ENCODE assay signal across 25 cellular contexts in the genomic region with DNA sequence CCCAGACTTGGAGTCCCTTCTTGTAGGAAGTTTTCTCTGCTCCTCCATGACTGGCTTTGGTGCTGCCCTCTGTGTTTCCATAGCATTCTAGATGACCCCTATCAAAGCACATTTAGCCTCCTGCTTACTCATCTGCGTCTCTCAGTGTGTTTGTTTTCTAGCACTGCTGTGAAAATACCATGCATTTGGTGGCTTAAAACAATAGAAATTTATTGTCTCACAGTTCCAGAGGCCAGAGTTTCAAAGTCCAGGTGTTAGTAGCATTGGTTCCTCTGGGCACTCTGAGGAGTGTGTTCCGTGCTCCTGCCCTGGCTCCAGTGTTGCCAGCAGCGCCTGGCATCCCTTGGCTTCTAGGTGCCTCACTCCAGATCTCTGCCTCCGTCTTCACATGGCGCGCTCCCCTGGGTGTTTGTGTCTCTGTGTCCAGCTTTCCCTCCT.
A peak's percentile ranks its signal among the peaks of the same experiment; 100 is the strongest.
DNase-seq lines count a peak whose midpoint lies in the region; ATAC-seq and TF ChIP-seq lines count a peak whose summit lies in the region.
"Had no signal": no experiment of that assay in that cellular context is flagged by ENCODE, and none has a peak within 500 bp of the region (broad histone marks: within the 10 kb centered on the region; RNA-seq: fewer than 3 reads in every experiment).

No MANE protein-coding gene starts in this region.

- no peaks in the 10 kb centered on the region for H3K79me2 ChIP-seq in hepatocyte

- CTCF ChIA-PET in activated CD8-positive, alpha-beta T cell treated with anti-CD3 and anti-CD28 coated beads, Interleukin-2, amount 10 ng/mL, durations not matched to agents 7 days and 5 days (lab: Charles Lee) = no interaction called here

- no peak for TF ChIP-seq CTCF in astrocyte of the spinal cord (IDR thresholded peaks at IDR 0.05; ENCODE audit: low read depth, low read length)
- TF ChIP-seq CTCF in hepatocyte (IDR thresholded peaks at IDR 0.05; ENCODE audit: poor library complexity) = no peak
- no peak for TF ChIP-seq CTCF in GM10266 (IDR thresholded peaks at IDR 0.05; ENCODE audit: control insufficient read depth, insufficient read depth, low read depth, missing control alignments)

- no peaks in the 10 kb centered on the region for H3K4me1 Mint-ChIP-seq in activated CD8-positive, alpha-beta T cell treated with anti-CD3 and anti-CD28 coated beads, Interleukin-2, amount 10 ng/mL, durations not matched to agents 7 days and 5 days (ENCODE audit: low read depth)

- H3K4me3 ChIP-seq in astrocyte of the spinal cord (ENCODE audit: low read depth, low read length) (no peak overlapping the region), hepatocyte (no peak overlapping the region)
- H3K4me3 ChIP-seq: left lung, upper lobe of right lung had no signal

- no peaks in the 10 kb centered on the region for H3K27me3 Mint-ChIP-seq in activated CD8-positive, alpha-beta T cell treated with anti-CD3 and anti-CD28 coated beads, Interleukin-2, amount 10 ng/mL, durations not matched to agents 7 days and 5 days (ENCODE audit: low read depth)

- H3K4me2 ChIP-seq in hepatocyte = no peak overlapping the region

- POLR2A ChIA-PET in activated CD8-positive, alpha-beta T cell treated with anti-CD3 and anti-CD28 coated beads, Interleukin-2, amount 10 ng/mL, durations not matched to agents 7 days and 5 days (lab: Charles Lee) = no interaction called here

- peaks cover 14% of the 10 kb centered on the region for H3K4me1 ChIP-seq in hepatocyte (ENCODE audit: insufficient read depth)
- H3K4me1 ChIP-seq: upper lobe of right lung had no signal

- DNase-seq in M059J (ENCODE audit: low read depth) (peak; percentile 8), astrocyte of the spinal cord (ENCODE audit: low read depth, low spot score) (peak; percentile 42), hepatocyte (ENCODE audit: low spot score) (peak; percentile 38), renal cortical epithelial cell (ENCODE audit: low read depth) (peak; percentile 3), GM10266 (ENCODE audit: extremely low spot score) (no peak), C1 segment of cervical spinal cord (lab: John Stamatoyannopoulos, UW) (no peak)
- no peak for DNase-seq in activated CD8-positive, alpha-beta T cell treated with anti-CD3 and anti-CD28 coated beads, Interleukin-2, amount 10 ng/mL, durations not matched to agents 7 days and 5 days
- DNase-seq: activated CD4-positive, alpha-beta memory T cell treated with anti-CD3 and anti-CD28 coated beads for 36 hours; activated CD4-positive, CD25-positive, alpha-beta regulatory T cell; activated gamma-delta T cell; activated T-cell treated with anti-CD3 and anti-CD28 coated beads for 4 hours; CD4-positive, alpha-beta T cell; DMS 273 treated with DMSO at 0.1 percent for 48 hours; effector memory CD8-positive, alpha-beta T cell; glutamatergic neuron; left lung; NCI-H1417; NCI-H2081 treated with DMSO at 0.1 percent for 48 hours; posterior cingulate gyrus; SIG-M5; SW 1271; T1000; upper lobe of right lung had no signal

- H3K9me3 Mint-ChIP-seq in activated CD8-positive, alpha-beta T cell treated with anti-CD3 and anti-CD28 coated beads, Interleukin-2, amount 10 ng/mL, durations not matched to agents 7 days and 5 days (ENCODE audit: insufficient read depth) = no peaks in the 10 kb centered on the region
- H3K9me3 Mint-ChIP-seq: activated CD4-positive, alpha-beta memory T cell treated with anti-CD3 and anti-CD28 coated beads for 36 hours; CD4-positive, alpha-beta T cell; effector memory CD8-positive, alpha-beta T cell had no signal

- peak overlapping the region; percentile 73 for H3K27ac ChIP-seq in hepatocyte
- H3K27ac ChIP-seq: left lung, upper lobe of right lung had no signal

- no peak overlapping the region for H3K27ac Mint-ChIP-seq in activated CD8-positive, alpha-beta T cell treated with anti-CD3 and anti-CD28 coated beads, Interleukin-2, amount 10 ng/mL, durations not matched to agents 7 days and 5 days
- H3K27ac Mint-ChIP-seq: activated CD4-positive, alpha-beta memory T cell treated with anti-CD3 and anti-CD28 coated beads for 36 hours; CD4-positive, alpha-beta T cell; effector memory CD8-positive, alpha-beta T cell had no signal

- in situ Hi-C loops in astrocyte of the spinal cord (cut with HindIII; ENCODE audit: low sequenced_read_pairs) = no loop called here

- no peak overlapping the region for H3K4me3 Mint-ChIP-seq in activated CD8-positive, alpha-beta T cell treated with anti-CD3 and anti-CD28 coated beads, Interleukin-2, amount 10 ng/mL, durations not matched to agents 7 days and 5 days
- H3K4me3 Mint-ChIP-seq: activated CD4-positive, alpha-beta memory T cell treated with anti-CD3 and anti-CD28 coated beads for 36 hours; brain; CD4-positive, alpha-beta T cell; effector memory CD8-positive, alpha-beta T cell had no signal

- no peaks in the 10 kb centered on the region for H3K27me3 ChIP-seq in hepatocyte
- H3K27me3 ChIP-seq: left lung, upper lobe of right lung had no signal

- H2AFZ ChIP-seq in hepatocyte = no peak overlapping the region

- H3K9me3 ChIP-seq in hepatocyte (ENCODE audit: low read depth) = no peaks in the 10 kb centered on the region
- H3K9me3 ChIP-seq: left lung, upper lobe of right lung had no signal

- H3K36me3 Mint-ChIP-seq in activated CD8-positive, alpha-beta T cell treated with anti-CD3 and anti-CD28 coated beads, Interleukin-2, amount 10 ng/mL, durations not matched to agents 7 days and 5 days (ENCODE audit: low read depth) = no peaks in the 10 kb centered on the region
- H3K36me3 Mint-ChIP-seq: activated CD4-positive, alpha-beta memory T cell treated with anti-CD3 and anti-CD28 coated beads for 36 hours had no signal

- no peaks in the 10 kb centered on the region for H3K36me3 ChIP-seq in hepatocyte (replicated peaks; ENCODE audit: insufficient read depth, low read depth)
- H3K36me3 ChIP-seq: left lung, upper lobe of right lung had no signal

- H4K20me1 ChIP-seq in hepatocyte (ENCODE audit: insufficient read depth, poor library complexity, severe bottlenecking) = no peaks in the 10 kb centered on the region

- WGBS in hepatocyte (ENCODE audit: low lambda C conversion rate, missing lambda C conversion rate) = 80% methylated on average over 6 of the region's 6 CpGs

- no peaks in the 10 kb centered on the region for H3K9me2 ChIP-seq in hepatocyte (replicated peaks; ENCODE audit: insufficient read depth)

- no peak for ATAC-seq in GM21360 (IDR thresholded peaks at IDR 0.05; ENCODE audit: unreplicated experiment)
- ATAC-seq in activated CD8-positive, alpha-beta T cell treated with anti-CD3 and anti-CD28 coated beads, Interleukin-2, amount 10 ng/mL, durations not matched to agents 7 days and 5 days = no peak
- ATAC-seq: effector memory CD8-positive, alpha-beta T cell; left lung had no signal

Comparison
In these comparisons a context has a peak if more than half of its experiments do, and no peak if none do; other contexts are left out.
1. DNase-seq: peak in M059J (single experiment), astrocyte of the spinal cord (single experiment), hepatocyte (single experiment) and renal cortical epithelial cell (single experiment); none in GM10266 (single experiment), C1 segment of cervical spinal cord (0 of 14) and activated CD8-positive, alpha-beta T cell treated with anti-CD3 and anti-CD28 coated beads, Interleukin-2, amount 10 ng/mL, durations not matched to agents 7 days and 5 days (single experiment).